In genomic region chr4:15930314-15930713, GRCh38 we compare ENCODE assay signal across 29 cellular contexts. TPM values are rescaled to one million over a fixed set of nuclear protein-coding genes. Genes with fewer than 3 reads are reported as not detected.
A peak's percentile ranks its signal among the peaks of the same experiment; 100 is the strongest.
DNase-seq lines count a peak whose midpoint lies in the region; ATAC-seq, FAIRE-seq and TF ChIP-seq lines count a peak whose summit lies in the region.
"Had no signal": no experiment of that assay in that cellular context is flagged by ENCODE, and none has a peak within 500 bp of the region (broad histone marks: within the 10 kb centered on the region; RNA-seq: fewer than 3 reads in every experiment).

No MANE protein-coding gene starts in this region.

- H3K27ac ChIP-seq in BLaER1 (peak overlapping the region; percentile 78), pancreas (no peak overlapping the region)
- H3K27ac ChIP-seq: cardiac muscle cell, heart right ventricle, WERI-Rb-1 had no signal

- no peaks in the 10 kb centered on the region for H3K27me3 Mint-ChIP-seq in Calu3 (ENCODE audit: unreplicated experiment)
- H3K27me3 Mint-ChIP-seq in CD14-positive monocyte (ENCODE audit: low read depth in 3 of 3): peaks cover 0 to 6% (median 4%) of the 10 kb centered on the region in 3 donors

- 0 out of 2 replicates have a peak overlapping the region, but pooled peaks have one; percentile 15 for H3K4me3 ChIP-seq in BLaER1
- H3K4me3 ChIP-seq in pancreas: no peak overlapping the region
- H3K4me3 ChIP-seq: cardiac muscle cell, heart right ventricle, K562, sigmoid colon had no signal

- H3K4me1 Mint-ChIP-seq in Calu3 (ENCODE audit: low read depth, unreplicated experiment) (no peaks in the 10 kb centered on the region), CD14-positive monocyte (no peaks in the 10 kb centered on the region)

- ATAC-seq in GM18868 (IDR thresholded peaks at IDR 0.05; ENCODE audit: unreplicated experiment) (peak; percentile 63), HG03342 (IDR thresholded peaks at IDR 0.05; ENCODE audit: unreplicated experiment) (peak; percentile 42), pancreas (no peak)
- ATAC-seq: K562, left lobe of liver, SK-N-SH treated with all-trans-retinoic acid at 6 μM for 48 hours had no signal

- no TSS peak for BruUV-seq in Calu3 (replicated peaks; lab: Mats Ljungman, UMichigan)

- H3K9me3 ChIP-seq in BLaER1 (peaks cover 21% of the 10 kb centered on the region), pancreas (no peaks in the 10 kb centered on the region)
- H3K9me3 ChIP-seq: heart right ventricle, sigmoid colon had no signal

- FAIRE-seq in pancreas (lab: Jason Lieb, UNC): no peak
- FAIRE-seq: K562 had no signal

- H3K36me3 ChIP-seq in BLaER1: no peaks in the 10 kb centered on the region
- H3K36me3 ChIP-seq in pancreas: no peaks in the 10 kb centered on the region
- H3K36me3 ChIP-seq: cardiac muscle cell, heart right ventricle, sigmoid colon, WERI-Rb-1 had no signal

- TF ChIP-seq CTCF in Calu3 (IDR thresholded peaks at IDR 0.05; ENCODE audit: unreplicated experiment): no peak
- no peak for TF ChIP-seq CTCF in CD14-positive monocyte (IDR thresholded peaks at IDR 0.05)
- no peak for TF ChIP-seq CTCF in pancreas (IDR thresholded peaks at IDR 0.05)

- H3K4me2 ChIP-seq in BLaER1: peak overlapping the region; percentile 79

- no peaks in the 10 kb centered on the region for H3K27me3 ChIP-seq in BLaER1
- H3K27me3 ChIP-seq in pancreas: no peaks in the 10 kb centered on the region
- H3K27me3 ChIP-seq: cardiac muscle cell, sigmoid colon had no signal

- H3K27ac Mint-ChIP-seq in Calu3 (ENCODE audit: unreplicated experiment) (no peak overlapping the region), CD14-positive monocyte (no peak overlapping the region)
- H3K27ac Mint-ChIP-seq: activated T-cell treated with anti-CD3 and anti-CD28 coated beads, Interleukin-2, amount 50 U/mL, for 24 hours; CD4-positive, alpha-beta T cell; progenitor cell of endocrine pancreas had no signal

- intact Hi-C loops in Calu3 (cut with micrococcal nuclease; ENCODE audit: unreplicated experiment) (no loop called here), CD14-positive monocyte (cut with micrococcal nuclease) (no loop called here), pancreas (cut with DNase I) (no loop called here)

- H3K4me1 ChIP-seq in BLaER1 (peaks cover 43% of the 10 kb centered on the region), pancreas (no peaks in the 10 kb centered on the region)
- H3K4me1 ChIP-seq: sigmoid colon had no signal

- no peak overlapping the region for H3K4me3 Mint-ChIP-seq in Calu3 (ENCODE audit: low read depth, unreplicated experiment)
- H3K4me3 Mint-ChIP-seq in CD14-positive monocyte: no peak overlapping the region
- H3K4me3 Mint-ChIP-seq: activated T-cell treated with anti-CD3 and anti-CD28 coated beads, Interleukin-2, amount 50 U/mL, for 24 hours; CD4-positive, alpha-beta T cell had no signal

- H3K9ac ChIP-seq in BLaER1: peak overlapping the region; percentile 17; the same call in 1 of the 2 replicates

- DNase-seq in germinal center (ENCODE audit: low spot score) (peak; percentile 46), cerebellum (ENCODE audit: low spot score) (no peak), Calu3 (no peak), CD14-positive monocyte (ENCODE audit: low spot score) (no peak), pancreas (no peak)
- DNase-seq: activated naive CD4-positive, alpha-beta T cell; activated T-cell treated with anti-CD3 and anti-CD28 coated beads, Interleukin-2, amount 50 U/mL, for 24 hours; amygdala; CD4-positive, alpha-beta T cell; DMS 273 treated with DMSO at 0.1 percent for 48 hours; heart right ventricle; NCI-H2171; NCI-H526 treated with DMSO at 0.1 percent for 48 hours; sigmoid colon; WERI-Rb-1 had no signal

- WGBS in pancreas, 2 donors: 62 to 75% methylated on average over 7 of the region's 7 CpGs

- CTCF ChIA-PET in Calu3 (lab: Charles Lee): interaction anchor here (1.1 kb wide), 1 partner anchor 17 kb away, joined by 3 read pairs; no protein-coding TSS in a partner anchor

- no peaks in the 10 kb centered on the region for H3K36me3 Mint-ChIP-seq in Calu3 (ENCODE audit: insufficient read depth, unreplicated experiment)
- H3K36me3 Mint-ChIP-seq in CD14-positive monocyte: no peaks in the 10 kb centered on the region

- no peaks in the 10 kb centered on the region for H3K9me3 Mint-ChIP-seq in Calu3 (ENCODE audit: low read depth, unreplicated experiment)
- peaks cover 0 to 3% (median 0%) of the 10 kb centered on the region in 7 donors for H3K9me3 Mint-ChIP-seq in CD14-positive monocyte
- H3K9me3 Mint-ChIP-seq: activated T-cell treated with anti-CD3 and anti-CD28 coated beads, Interleukin-2, amount 50 U/mL, for 24 hours; CD4-positive, alpha-beta T cell had no signal

- no peaks in the 10 kb centered on the region for H4K20me1 ChIP-seq in BLaER1

RNA-seq across cellular contexts. Expression of gene FGFBP1, which starts 8.2 kb away (rescaled TPM):
- not detected for total RNA-seq in cerebellum
- 5.0 and 8.4 TPM in 2 replicates for total RNA-seq in Calu3 (2022)
- polyA plus RNA-seq in CD14-positive monocyte: not detected
- under 1 TPM in 3 of 6 donors, not detected in 3; 0.09 to 0.24 (median 0.12) TPM for total RNA-seq in pancreas
- under 1 TPM; 0.11 to 0.26 TPM for polyA plus RNA-seq in pancreas
- total RNA-seq: cardiac muscle cell; CD4-positive, alpha-beta T cell; G401; heart right ventricle; K562; left lobe of liver; mononuclear cell; progenitor cell of endocrine pancreas; T-helper 2 cell treated with Interferon-gamma antibody and Interleukin-4, amounts not matched to agents 100 ng/mL and 5 ng/mL, for 36 hours; temporal lobe had no signal
- polyA plus RNA-seq: AG04450, cardiac muscle cell, K562, neural cell had no signal

RNA-seq across cellular contexts. Expression of gene FGFBP2, which starts 32.7 kb away (rescaled TPM):
- total RNA-seq in cerebellum: not detected
- total RNA-seq in Calu3 (2022): not detected in 2 replicates
- polyA plus RNA-seq in CD14-positive monocyte: 1 to 10 TPM in 1 of 2 donors, under 1 TPM in 1; 0.61 to 1.1 TPM
- total RNA-seq in pancreas: under 1 TPM in 1 of 6 donors, not detected in 5; 0.13 TPM
- under 1 TPM; 0.34 to 0.92 TPM for polyA plus RNA-seq in pancreas
- total RNA-seq: cardiac muscle cell, G401, K562, progenitor cell of endocrine pancreas, temporal lobe had no signal
- polyA plus RNA-seq: AG04450, cardiac muscle cell, K562, neural cell had no signal

Comparison
In these comparisons a context has a peak if more than half of its experiments do, and no peak if none do; other contexts are left out.
1. ATAC-seq: peak in GM18868 (single experiment) and HG03342 (single experiment); none in pancreas (0 of 4).